In the genomic region with DNA sequence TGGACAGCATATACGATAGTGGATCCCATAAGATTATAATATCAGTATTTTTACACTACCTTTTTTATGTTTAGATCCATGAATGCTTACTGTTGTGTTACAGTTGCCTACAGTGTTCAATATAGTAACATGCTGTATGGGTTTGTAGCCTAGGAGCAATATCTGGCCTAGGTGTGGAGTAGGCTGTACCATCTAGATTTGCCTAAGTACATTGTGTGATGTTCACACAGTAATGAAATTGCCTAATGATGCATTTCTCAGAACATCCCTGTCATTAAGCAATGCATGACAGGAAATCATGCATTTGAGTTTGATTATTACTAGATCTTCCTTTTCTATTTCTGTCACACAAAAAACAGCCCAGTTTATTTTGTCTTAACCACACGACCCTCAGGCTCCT, we compare ENCODE assay signal across 19 cellular contexts. TPM values are rescaled to one million over a fixed set of nuclear protein-coding genes. Genes with fewer than 3 reads are reported as not detected.
DNase-seq lines count a peak whose midpoint lies in the region; ATAC-seq and TF ChIP-seq lines count a peak whose summit lies in the region.
"Had no signal": no experiment of that assay in that cellular context is flagged by ENCODE, and none has a peak within 500 bp of the region (broad histone marks: within the 10 kb centered on the region; RNA-seq: fewer than 3 reads in every experiment).

No MANE protein-coding gene starts in this region.

- WGBS in right lobe of liver (ENCODE audit: insufficient coverage, low coverage, low lambda C conversion rate, missing lambda C conversion rate), result 51% methylated on average over 2 of the region's 2 CpGs

- no peak overlapping the region for H3K4me3 Mint-ChIP-seq in activated T-cell treated with anti-CD3 and anti-CD28 coated beads, Interleukin-2, amount 50 U/mL, for 72 hours
- H3K4me3 Mint-ChIP-seq: B cell; CD4-positive, alpha-beta memory T cell had no signal

- TF ChIP-seq CTCF in HEK293 (tag by site-specific recombination; IDR thresholded peaks at IDR 0.05), result no peak
- no peak for TF ChIP-seq CTCF in PC-3 (conservative IDR thresholded peaks at IDR 0.05; ENCODE audit: low read depth, low read length)
- no peak for TF ChIP-seq CTCF in right lobe of liver (IDR thresholded peaks at IDR 0.05)
- TF ChIP-seq CTCF in omental fat pad (IDR thresholded peaks at IDR 0.05), result no peak

- H3K4me3 ChIP-seq in HEK293 (ENCODE audit: low read depth, low read length) (no peak overlapping the region), PC-3 (ENCODE audit: low read length) (no peak overlapping the region), right lobe of liver (no peak overlapping the region)

- peaks cover 14 to 19% of the 10 kb centered on the region in 2 experiments; a peak in 2 of 3 replicates for H3K36me3 ChIP-seq in HEK293 (ENCODE audit: control insufficient read depth in 2 of 2, insufficient read depth in 1 of 2, low read length in 2 of 2)
- H3K36me3 ChIP-seq in PC-3 (ENCODE audit: low read depth, low read length), result peaks cover 18% of the 10 kb centered on the region
- peaks cover 0 to 15% (median 6%) of the 10 kb centered on the region in 4 donors for H3K36me3 ChIP-seq in right lobe of liver

- DNase-seq in activated T-cell treated with anti-CD3 and anti-CD28 coated beads, Interleukin-2, amount 50 U/mL, for 72 hours, result no peak
- DNase-seq in activated T-cell treated with anti-CD3 and anti-CD28 coated beads for 4 hours (no peak), PC-3 (no peak), right lobe of liver (no peak), GM19240 (ENCODE audit: insufficient read length, low spot score) (no peak), omental fat pad (ENCODE audit: low spot score) (no peak), SHP77 (lab: John Stamatoyannopoulos, UW) (no peak)
- DNase-seq: Calu3; CD4-positive, alpha-beta memory T cell; DMS53; HCEC 1CT; NCI-H1048; NCI-H146; NCI-H2081; NCI-H510A; SIG-M5 had no signal

- H3F3A ChIP-seq in PC-3 (ENCODE audit: low read length, unreplicated experiment), result no peaks in the 10 kb centered on the region

- intact Hi-C loops in PC-3 (cut with micrococcal nuclease), result no loop called here
- intact Hi-C loops in right lobe of liver (cut with DNase I), result no loop called here

- POLR2A ChIA-PET in HEK293 (lab: Yijun Ruan, JAX) (interaction anchor here (1.1 kb wide), 1 partner anchor 16 kb away, joined by 3 read pairs; no protein-coding TSS in a partner anchor), PC-3 (lab: Charles Lee; ENCODE audit: unreplicated experiment) (no interaction called here)

- H3K27me3 ChIP-seq in PC-3 (ENCODE audit: low read length) (no peaks in the 10 kb centered on the region), right lobe of liver (no peaks in the 10 kb centered on the region)

- TF ChIP-seq POLR2A in right lobe of liver (IDR thresholded peaks at IDR 0.05), result no peak

- H3K4me1 Mint-ChIP-seq in activated T-cell treated with anti-CD3 and anti-CD28 coated beads, Interleukin-2, amount 50 U/mL, for 72 hours (ENCODE audit: low read depth), result peaks cover 26% of the 10 kb centered on the region

- no peaks in the 10 kb centered on the region for H4K20me1 ChIP-seq in PC-3 (ENCODE audit: low read length)

- no TSS peak for BruUV-seq in PC-3 (replicated peaks; lab: Mats Ljungman, UMichigan)

- no peaks in the 10 kb centered on the region for H3K79me2 ChIP-seq in PC-3 (ENCODE audit: low read length)

- peak overlapping the region; percentile 54 for H3K27ac Mint-ChIP-seq in activated T-cell treated with anti-CD3 and anti-CD28 coated beads, Interleukin-2, amount 50 U/mL, for 72 hours
- H3K27ac Mint-ChIP-seq: B cell had no signal

- peak; percentile 66 to 73 for ATAC-seq in activated T-cell treated with anti-CD3 and anti-CD28 coated beads, Interleukin-2, amount 50 U/mL, for 72 hours (replicated peaks in 1 of 2)
- ATAC-seq in PC-3, result peak; percentile 32
- ATAC-seq in right lobe of liver, result peak; percentile 25 to 88 (median 68)
- ATAC-seq in omental fat pad (ENCODE audit: low FRiP score), result no peak

- H3K9me3 Mint-ChIP-seq in activated T-cell treated with anti-CD3 and anti-CD28 coated beads, Interleukin-2, amount 50 U/mL, for 72 hours, result peaks cover 0 to 2% of the 10 kb centered on the region in 2 donors
- H3K9me3 Mint-ChIP-seq: CD4-positive, alpha-beta memory T cell had no signal

- H3K9ac ChIP-seq in PC-3 (ENCODE audit: low read length), result no peak overlapping the region

- no peak overlapping the region for H2AFZ ChIP-seq in PC-3 (ENCODE audit: low read length)

- no peaks in the 10 kb centered on the region for H3K4me1 ChIP-seq in HEK293 (ENCODE audit: control insufficient read depth, insufficient read depth, low read length)
- no peaks in the 10 kb centered on the region for H3K4me1 ChIP-seq in PC-3 (ENCODE audit: insufficient read depth, low read length)
- peaks cover 0 to 12% (median 0%) of the 10 kb centered on the region in 4 donors for H3K4me1 ChIP-seq in right lobe of liver

- H3K36me3 Mint-ChIP-seq in activated T-cell treated with anti-CD3 and anti-CD28 coated beads, Interleukin-2, amount 50 U/mL, for 72 hours (ENCODE audit: insufficient read depth in 2 of 2), result peaks cover 2 to 14% of the 10 kb centered on the region in 2 donors

- no peaks in the 10 kb centered on the region for H3K9me3 ChIP-seq in HEK293 (ENCODE audit: control insufficient read depth, insufficient read depth, low read depth, low read length)
- H3K9me3 ChIP-seq in PC-3 (ENCODE audit: low read length), result no peaks in the 10 kb centered on the region
- no peaks in the 10 kb centered on the region for H3K9me3 ChIP-seq in right lobe of liver

- no peak overlapping the region for H3K27ac ChIP-seq in HEK293 (ENCODE audit: extremely low read depth, low read depth, low read length)
- H3K27ac ChIP-seq in PC-3 (ENCODE audit: low read length), result no peak overlapping the region
- H3K27ac ChIP-seq in right lobe of liver, result no peak overlapping the region
- H3K27ac ChIP-seq: HL-60 had no signal

- CTCF ChIA-PET in HEK293 (lab: Yijun Ruan, JAX), result interaction anchor here (0.6 kb wide), 1 partner anchor 74 kb away, joined by 5 read pairs; no protein-coding TSS in a partner anchor
- CTCF ChIA-PET in PC-3 (lab: Charles Lee), result no interaction called here

- no peaks in the 10 kb centered on the region for H3K9me2 ChIP-seq in PC-3 (replicated peaks; ENCODE audit: low read length)

- H3K4me2 ChIP-seq in PC-3 (ENCODE audit: low read length), result no peak overlapping the region

- no peaks in the 10 kb centered on the region for H3K27me3 Mint-ChIP-seq in activated T-cell treated with anti-CD3 and anti-CD28 coated beads, Interleukin-2, amount 50 U/mL, for 72 hours (ENCODE audit: low read depth)
- H3K27me3 Mint-ChIP-seq: B cell; CD4-positive, alpha-beta memory T cell had no signal

TF ChIP-seq in HEK293, 187 proteins besides CTCF, POLR2A, EP300 and RAD21 (continues in another document):
- TF ChIP-seq, protein P1, sequence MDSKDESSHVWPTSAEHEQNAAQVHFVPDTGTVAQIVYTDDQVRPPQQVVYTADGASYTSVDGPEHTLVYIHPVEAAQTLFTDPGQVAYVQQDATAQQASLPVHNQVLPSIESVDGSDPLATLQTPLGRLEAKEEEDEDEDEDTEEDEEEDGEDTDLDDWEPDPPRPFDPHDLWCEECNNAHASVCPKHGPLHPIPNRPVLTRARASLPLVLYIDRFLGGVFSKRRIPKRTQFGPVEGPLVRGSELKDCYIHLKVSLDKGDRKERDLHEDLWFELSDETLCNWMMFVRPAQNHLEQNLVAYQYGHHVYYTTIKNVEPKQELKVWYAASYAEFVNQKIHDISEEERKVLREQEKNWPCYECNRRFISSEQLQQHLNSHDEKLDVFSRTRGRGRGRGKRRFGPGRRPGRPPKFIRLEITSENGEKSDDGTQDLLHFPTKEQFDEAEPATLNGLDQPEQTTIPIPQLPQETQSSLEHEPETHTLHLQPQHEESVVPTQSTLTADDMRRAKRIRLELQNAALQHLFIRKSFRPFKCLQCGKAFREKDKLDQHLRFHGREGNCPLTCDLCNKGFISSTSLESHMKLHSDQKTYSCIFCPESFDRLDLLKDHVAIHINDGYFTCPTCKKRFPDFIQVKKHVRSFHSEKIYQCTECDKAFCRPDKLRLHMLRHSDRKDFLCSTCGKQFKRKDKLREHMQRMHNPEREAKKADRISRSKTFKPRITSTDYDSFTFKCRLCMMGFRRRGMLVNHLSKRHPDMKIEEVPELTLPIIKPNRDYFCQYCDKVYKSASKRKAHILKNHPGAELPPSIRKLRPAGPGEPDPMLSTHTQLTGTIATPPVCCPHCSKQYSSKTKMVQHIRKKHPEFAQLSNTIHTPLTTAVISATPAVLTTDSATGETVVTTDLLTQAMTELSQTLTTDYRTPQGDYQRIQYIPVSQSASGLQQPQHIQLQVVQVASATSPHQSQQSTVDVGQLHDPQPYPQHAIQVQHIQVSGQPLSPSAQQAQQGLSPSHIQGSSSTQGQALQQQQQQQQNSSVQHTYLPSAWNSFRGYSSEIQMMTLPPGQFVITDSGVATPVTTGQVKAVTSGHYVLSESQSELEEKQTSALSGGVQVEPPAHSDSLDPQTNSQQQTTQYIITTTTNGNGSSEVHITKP (tag by site-specific recombination; IDR thresholded peaks at IDR 0.05), result peak; percentile 53
- TF ChIP-seq, protein P2, sequence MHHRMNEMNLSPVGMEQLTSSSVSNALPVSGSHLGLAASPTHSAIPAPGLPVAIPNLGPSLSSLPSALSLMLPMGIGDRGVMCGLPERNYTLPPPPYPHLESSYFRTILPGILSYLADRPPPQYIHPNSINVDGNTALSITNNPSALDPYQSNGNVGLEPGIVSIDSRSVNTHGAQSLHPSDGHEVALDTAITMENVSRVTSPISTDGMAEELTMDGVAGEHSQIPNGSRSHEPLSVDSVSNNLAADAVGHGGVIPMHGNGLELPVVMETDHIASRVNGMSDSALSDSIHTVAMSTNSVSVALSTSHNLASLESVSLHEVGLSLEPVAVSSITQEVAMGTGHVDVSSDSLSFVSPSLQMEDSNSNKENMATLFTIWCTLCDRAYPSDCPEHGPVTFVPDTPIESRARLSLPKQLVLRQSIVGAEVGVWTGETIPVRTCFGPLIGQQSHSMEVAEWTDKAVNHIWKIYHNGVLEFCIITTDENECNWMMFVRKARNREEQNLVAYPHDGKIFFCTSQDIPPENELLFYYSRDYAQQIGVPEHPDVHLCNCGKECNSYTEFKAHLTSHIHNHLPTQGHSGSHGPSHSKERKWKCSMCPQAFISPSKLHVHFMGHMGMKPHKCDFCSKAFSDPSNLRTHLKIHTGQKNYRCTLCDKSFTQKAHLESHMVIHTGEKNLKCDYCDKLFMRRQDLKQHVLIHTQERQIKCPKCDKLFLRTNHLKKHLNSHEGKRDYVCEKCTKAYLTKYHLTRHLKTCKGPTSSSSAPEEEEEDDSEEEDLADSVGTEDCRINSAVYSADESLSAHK (tag by site-specific recombination; IDR thresholded peaks at IDR 0.05), result no peak

RNA-seq across cellular contexts. Expression of a gene that starts 14.5 kb away (rescaled TPM):
- total RNA-seq in activated T-cell treated with anti-CD3 and anti-CD28 coated beads, Interleukin-2, amount 50 U/mL, for 72 hours, result 100 to 1,000 TPM; 201 to 221 TPM
- 126 and 132 TPM in 2 replicates for total RNA-seq in PC-3 (2014; rRNA removed)
- total RNA-seq in right lobe of liver, result 10 to 100 TPM; 26.4 to 42.1 (median 40.5) TPM
- total RNA-seq in omental fat pad, result 100 to 1,000 TPM in 1 of 4 donors, 10 to 100 TPM in 3; 60.1 to 111 (median 87.4) TPM

RNA-seq across cellular contexts. Expression of a gene that starts 15.5 kb away (rescaled TPM):
- 100 to 1,000 TPM; 439 to 483 TPM for total RNA-seq in activated T-cell treated with anti-CD3 and anti-CD28 coated beads, Interleukin-2, amount 50 U/mL, for 72 hours
- 304 and 457 TPM in 2 replicates for total RNA-seq in PC-3 (2014; rRNA removed)
- total RNA-seq in right lobe of liver, result 100 to 1,000 TPM in 4 of 6 experiments, 10 to 100 TPM in 2; 93.5 to 252 (median 165) TPM
- 100 to 1,000 TPM; 206 to 296 (median 285) TPM for total RNA-seq in omental fat pad
